18 cellular contexts compared by ENCODE assay signal in the genomic region with DNA sequence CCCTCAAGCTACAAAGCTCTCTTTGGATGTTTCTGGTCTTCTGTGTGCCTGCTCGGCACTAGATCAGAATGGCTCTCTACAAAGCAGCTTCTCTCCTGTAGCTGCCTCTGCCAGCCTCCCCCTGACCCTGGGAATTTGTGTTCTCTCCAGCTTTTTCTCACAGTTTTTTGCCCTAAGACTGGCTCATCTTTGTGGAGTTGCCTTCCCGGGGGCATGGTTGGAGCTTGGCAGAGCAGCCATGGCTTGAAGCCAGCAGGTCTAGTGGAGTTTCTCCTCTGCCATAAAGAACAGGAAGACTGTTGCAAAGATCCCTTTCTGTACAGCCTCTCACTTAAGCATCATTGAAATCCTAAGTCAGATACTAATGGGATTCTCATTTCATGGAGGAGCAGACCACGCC.
"Had no signal": no experiment of that assay in that cellular context is flagged by ENCODE, and none has a peak within 500 bp of the region (broad histone marks: within the 10 kb centered on the region; RNA-seq: fewer than 3 reads in every experiment).

No MANE protein-coding gene starts in this region.

- H3K9me3 ChIP-seq: neutrophil, tibial nerve had no signal

- ATAC-seq: left cardiac atrium; naive thymus-derived CD8-positive, alpha-beta T cell; right cardiac atrium; stimulated activated memory B cell treated with anti-CD40 and anti-IgM and Interleukin-4, amounts not matched to agents 10 μg/mL and 1 μg/mL and 100 μg/mL, for 72 hours had no signal

- H3K4me3 ChIP-seq: lung, smooth muscle cell, tibial nerve had no signal

- H3K4me2 ChIP-seq: smooth muscle cell had no signal

- DNase-seq: activated CD4-positive, alpha-beta T cell treated with anti-CD3 and anti-CD28 coated beads, Interleukin-2, amount 50 U/mL, for 4 hours; activated CD4-positive, CD25-positive, alpha-beta regulatory T cell treated with anti-CD3 and anti-CD28 coated beads, Interleukin-2, amount 50 U/mL, for 72 hours; activated naive CD4-positive, alpha-beta T cell treated with anti-CD3 and anti-CD28 coated beads, Interleukin-2, amount 50 U/mL, for 16 hours; activated T-cell treated with anti-CD3 and anti-CD28 coated beads, Interleukin-2, amount 50 U/mL, for 1 hour; amniotic stem cell; brain microvascular endothelial cell; cerebellar nuclear complex; dermis blood vessel endothelial cell; endodermal cell; immature natural killer cell; left cardiac atrium; naive thymus-derived CD8-positive, alpha-beta T cell; right cardiac atrium had no signal

- H3K27me3 ChIP-seq: brain microvascular endothelial cell, neutrophil, tibial nerve had no signal

- H3K27ac ChIP-seq: brain microvascular endothelial cell, neutrophil had no signal

- H3K36me3 ChIP-seq: brain microvascular endothelial cell, neutrophil, tibial nerve had no signal
